Comparison of ENCODE assay signal across 8 cellular contexts in the genomic region with DNA sequence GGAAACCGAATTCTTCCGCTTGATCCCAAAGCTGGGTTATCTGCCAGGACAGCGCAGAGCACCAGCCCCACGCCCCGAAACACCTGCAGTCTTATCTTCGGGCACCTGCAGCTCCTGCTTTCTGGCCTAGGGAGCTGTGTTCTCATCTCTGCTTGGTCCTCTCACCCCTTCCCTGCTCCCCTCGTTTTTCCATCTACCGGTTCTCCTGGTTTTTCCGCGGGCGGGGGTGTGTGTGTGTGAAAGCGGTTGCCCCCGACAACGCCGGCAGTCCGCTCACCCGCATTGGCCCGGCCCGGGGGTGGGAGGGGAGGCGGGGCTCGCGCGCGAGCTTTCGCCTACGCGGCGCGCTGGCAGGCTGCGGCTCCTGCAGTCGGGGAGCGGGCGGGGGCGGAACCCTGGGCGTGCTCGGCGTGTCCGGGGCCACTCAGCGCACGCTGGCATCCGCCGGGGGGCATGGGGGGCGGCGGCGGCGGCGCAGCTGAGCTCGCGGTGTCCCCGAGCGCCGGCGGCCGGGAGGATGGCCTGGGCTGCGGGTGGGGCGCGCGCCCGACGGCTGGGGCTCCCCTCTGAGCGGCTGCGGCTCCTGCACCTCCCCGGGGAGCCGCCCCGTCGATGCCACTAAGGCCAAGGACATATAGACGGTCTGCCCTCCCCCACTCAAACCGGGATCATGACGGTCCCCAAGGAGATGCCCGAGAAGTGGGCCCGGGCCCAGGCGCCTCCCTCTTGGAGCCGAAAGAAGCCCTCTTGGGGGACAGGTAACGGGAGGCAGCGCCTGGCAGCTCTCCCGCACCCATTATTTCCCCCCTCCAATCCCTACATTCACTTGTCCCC. TPM values are rescaled to one million over a fixed set of nuclear protein-coding genes. Genes with fewer than 3 reads are reported as not detected.
DNase-seq lines count a peak whose midpoint lies in the region; ATAC-seq and TF ChIP-seq lines count a peak whose summit lies in the region.

No MANE protein-coding gene starts in this region.

- H3K4me2 ChIP-seq in neural progenitor cell = peak overlapping the region; percentile 88

- H3K79me2 ChIP-seq in neural progenitor cell (ENCODE audit: low read depth) = peaks cover 24% of the 10 kb centered on the region

- H3K4me1 ChIP-seq in neural progenitor cell = peaks cover 25% of the 10 kb centered on the region

- H3K4me1 Mint-ChIP-seq in neural progenitor cell = peaks cover 33% of the 10 kb centered on the region
- H3K4me1 Mint-ChIP-seq in stimulated activated naive CD8-positive, alpha-beta T cell treated with anti-CD3 and anti-CD28 coated beads, Interleukin-15, Interleukin-2, amounts not matched to agents 100 ng/mL and 50 ng/mL, for 24 hours (ENCODE audit: low read depth) = peaks cover 67% of the 10 kb centered on the region

- H3K27me3 Mint-ChIP-seq in neural progenitor cell (ENCODE audit: insufficient read depth, low read depth) = peaks cover 2% of the 10 kb centered on the region
- H3K27me3 Mint-ChIP-seq in stimulated activated naive CD8-positive, alpha-beta T cell treated with anti-CD3 and anti-CD28 coated beads, Interleukin-15, Interleukin-2, amounts not matched to agents 100 ng/mL and 50 ng/mL, for 24 hours = no peaks in the 10 kb centered on the region

- H3K36me3 ChIP-seq in neural progenitor cell = no peaks in the 10 kb centered on the region

- DNase-seq in DMS114 treated with DMSO at 0.1 percent for 48 hours (lab: John Stamatoyannopoulos, UW; ENCODE audit: unreplicated experiment) = peak; percentile 44
- peak; percentile 79 for DNase-seq in RKO (ENCODE audit: low spot score)
- DNase-seq in activated gamma-delta T cell treated with Interleukin-2 at 50 U/mL for 16 hours = peak; percentile 88
- peak; percentile 70 for DNase-seq in fibroblast of villous mesenchyme (ENCODE audit: low read depth)
- peak; percentile 88 for DNase-seq in neural progenitor cell (ENCODE audit: low spot score)

- H3K27me3 ChIP-seq in neural progenitor cell = no peaks in the 10 kb centered on the region

- H3K9me3 Mint-ChIP-seq in neural progenitor cell = no peaks in the 10 kb centered on the region
- H3K9me3 Mint-ChIP-seq in stimulated activated naive CD8-positive, alpha-beta T cell treated with anti-CD3 and anti-CD28 coated beads, Interleukin-15, Interleukin-2, amounts not matched to agents 100 ng/mL and 50 ng/mL, for 24 hours = no peaks in the 10 kb centered on the region

- peak; percentile 41 for ATAC-seq in HG02852 (IDR thresholded peaks at IDR 0.05; ENCODE audit: unreplicated experiment)
- ATAC-seq in GM19328 (IDR thresholded peaks at IDR 0.05; ENCODE audit: unreplicated experiment) = no peak

- no peak overlapping the region for H3K27ac ChIP-seq in neural progenitor cell

- TF ChIP-seq CTCF in fibroblast of villous mesenchyme (IDR thresholded peaks at IDR 0.05; ENCODE audit: insufficient read depth, low read depth, low read length) (no peak), neural progenitor cell (IDR thresholded peaks at IDR 0.05) (no peak)

- H3K9ac ChIP-seq in neural progenitor cell = no peak overlapping the region

- H3K4me3 ChIP-seq in fibroblast of villous mesenchyme (ENCODE audit: low read depth, low read length) (peak overlapping the region; percentile 55), neural progenitor cell (peak overlapping the region; percentile 54)

- H3F3A ChIP-seq in neural progenitor cell (ENCODE audit: low read depth) = peaks cover 23% of the 10 kb centered on the region

- H3K9me3 ChIP-seq in neural progenitor cell (ENCODE audit: low read depth) = no peaks in the 10 kb centered on the region

- H3K27ac Mint-ChIP-seq in neural progenitor cell = no peak overlapping the region
- H3K27ac Mint-ChIP-seq in stimulated activated naive CD8-positive, alpha-beta T cell treated with anti-CD3 and anti-CD28 coated beads, Interleukin-15, Interleukin-2, amounts not matched to agents 100 ng/mL and 50 ng/mL, for 24 hours = peak overlapping the region; percentile 68

- H3K36me3 Mint-ChIP-seq in neural progenitor cell = peaks cover 11% of the 10 kb centered on the region
- peaks cover 32% of the 10 kb centered on the region for H3K36me3 Mint-ChIP-seq in stimulated activated naive CD8-positive, alpha-beta T cell treated with anti-CD3 and anti-CD28 coated beads, Interleukin-15, Interleukin-2, amounts not matched to agents 100 ng/mL and 50 ng/mL, for 24 hours (ENCODE audit: low read depth)

- peak overlapping the region; percentile 77 for H3K4me3 Mint-ChIP-seq in neural progenitor cell
- peak overlapping the region; percentile 79 for H3K4me3 Mint-ChIP-seq in stimulated activated naive CD8-positive, alpha-beta T cell treated with anti-CD3 and anti-CD28 coated beads, Interleukin-15, Interleukin-2, amounts not matched to agents 100 ng/mL and 50 ng/mL, for 24 hours

- peaks cover 46% of the 10 kb centered on the region for H4K20me1 ChIP-seq in neural progenitor cell (ENCODE audit: low read depth)

- no peak overlapping the region for H2AFZ ChIP-seq in neural progenitor cell (replicated peaks)

RNA-seq across cellular contexts. Expression of a gene that starts 3.2 kb away (rescaled TPM):
- 107 and 155 TPM in 2 replicates for total RNA-seq in fibroblast of villous mesenchyme
- 41.6 and 63.4 TPM in 2 replicates for total RNA-seq in neural progenitor cell (ENCODE audit: low replicate concordance)

RNA-seq across cellular contexts. Expression of a gene that starts 7.6 kb away (rescaled TPM):
- not detected in 2 replicates for total RNA-seq in fibroblast of villous mesenchyme
- not detected in 2 replicates for total RNA-seq in neural progenitor cell (ENCODE audit: low replicate concordance)

RNA-seq across cellular contexts. Expression of a gene that starts 56.1 kb away (rescaled TPM):
- total RNA-seq in fibroblast of villous mesenchyme (153 and 165 TPM in 2 replicates), neural progenitor cell (ENCODE audit: low replicate concordance) (57.9 and 65.9 TPM in 2 replicates)
